8 cellular contexts compared by ENCODE assay signal in the genomic region with DNA sequence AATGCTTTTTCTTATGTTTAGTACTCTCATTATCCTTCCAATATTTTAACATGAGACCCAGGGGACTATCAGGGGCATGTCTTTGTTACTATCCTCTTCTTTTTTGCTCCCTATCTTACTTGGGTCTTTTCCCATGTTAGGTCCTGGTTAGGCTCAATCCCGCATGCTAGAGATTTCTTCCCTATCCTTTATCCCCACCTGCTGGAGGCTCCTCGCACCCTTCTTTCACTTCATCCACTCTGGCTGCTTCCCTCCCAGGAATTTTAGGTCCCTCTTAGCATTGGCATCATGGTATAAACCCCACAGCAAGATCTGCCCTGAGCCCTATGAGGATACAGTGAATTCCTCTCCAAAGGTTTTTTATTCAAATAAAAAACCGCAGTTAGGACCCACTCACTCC.
A peak's percentile ranks its signal among the peaks of the same experiment; 100 is the strongest.
DNase-seq lines count a peak whose midpoint lies in the region; ATAC-seq, FAIRE-seq and TF ChIP-seq lines count a peak whose summit lies in the region.
"Not testable (repeated sequence)": the region's sequence is repeated elsewhere in the genome, so short reads cannot be mapped to it uniquely, and the experiment has no call there.

No MANE protein-coding gene starts in this region.

- TF ChIP-seq CTCF in AG09309 (IDR thresholded peaks at IDR 0.05; ENCODE audit: control insufficient read depth, insufficient read depth, low read depth, low read length, missing control alignments) (peak; percentile 13), DND-41 (IDR thresholded peaks at IDR 0.05; ENCODE audit: borderline replicate concordance, extremely low read depth, low read length, poor library complexity, severe bottlenecking) (peak; percentile 6)
- not testable (repeated sequence) for TF ChIP-seq CTCF in SU-DHL-6 (IDR thresholded peaks at IDR 0.05; ENCODE audit: insufficient read depth, low read length, poor library complexity, severe bottlenecking)

- H3K36me3 ChIP-seq in DND-41 (ENCODE audit: insufficient read depth, low read length); SU-DHL-6 (ENCODE audit: low read length): not testable (repeated sequence)

- not testable (repeated sequence) for H3K27me3 ChIP-seq in DND-41 (ENCODE audit: insufficient read depth, low read length, poor library complexity); SU-DHL-6 (ENCODE audit: low read length)

- not testable (repeated sequence) for DNase-seq in AG09309 (ENCODE audit: low read depth); DND-41
- peak; percentile 3 for DNase-seq in HTR-8/SVneo (ENCODE audit: insufficient read length, low spot score)
- peak; percentile 1 to 32 for DNase-seq in NCI-H524 (lab: John Stamatoyannopoulos, UW)
- peak; percentile 36 for DNase-seq in OCI-M1 (lab: John Stamatoyannopoulos, UW)
- peak; percentile 1 for DNase-seq in inferior parietal cortex (ENCODE audit: extremely low spot score)
- peak; percentile 23 for DNase-seq in superior temporal gyrus (ENCODE audit: extremely low spot score)

- not testable (repeated sequence) for H3K4me1 ChIP-seq in DND-41 (ENCODE audit: insufficient read depth, low read length)

- not testable (repeated sequence) for H3K9ac ChIP-seq in DND-41 (ENCODE audit: low read depth, low read length); SU-DHL-6 (ENCODE audit: low read length)

- H4K20me1 ChIP-seq in DND-41 (ENCODE audit: insufficient read depth, low read length); SU-DHL-6 (ENCODE audit: low read depth, low read length): not testable (repeated sequence)

- not testable (repeated sequence) for H3K9me3 ChIP-seq in DND-41 (ENCODE audit: insufficient read depth, low read length, severe bottlenecking); SU-DHL-6 (ENCODE audit: insufficient read depth, low read length)

- FAIRE-seq in HTR-8/SVneo (lab: Jason Lieb, UNC) = not testable (repeated sequence)

- H3K4me2 ChIP-seq in DND-41 (ENCODE audit: insufficient read depth, low read length); SU-DHL-6 (ENCODE audit: low read depth, low read length, poor library complexity, severe bottlenecking): not testable (repeated sequence)

- H3K27ac ChIP-seq in DND-41 (ENCODE audit: low read length) = not testable (repeated sequence)
- 0 out of 2 replicates have a peak overlapping the region, but pooled peaks have one; percentile 51 for H3K27ac ChIP-seq in SU-DHL-6 (ENCODE audit: low read depth, low read length)

- not testable (repeated sequence) for H2AFZ ChIP-seq in DND-41 (ENCODE audit: low read depth, low read length); SU-DHL-6 (ENCODE audit: low read depth, low read length, severe bottlenecking)

- not testable (repeated sequence) for H3K9me2 ChIP-seq in SU-DHL-6 (replicated peaks; ENCODE audit: insufficient read depth, low read length)

- not testable (repeated sequence) for H3F3A ChIP-seq in SU-DHL-6 (ENCODE audit: insufficient read depth)

- ATAC-seq in DND-41 (ENCODE audit: insufficient read depth, low read depth) = not testable (repeated sequence)

- H3K4me3 ChIP-seq in AG09309 (ENCODE audit: control insufficient read depth, low read depth, low read length); DND-41 (ENCODE audit: low read depth in 1 of 2, low read length in 2 of 2); SU-DHL-6 (ENCODE audit: insufficient read depth, low read length, poor library complexity, severe bottlenecking): not testable (repeated sequence)

- H3K79me2 ChIP-seq in DND-41 (ENCODE audit: insufficient read depth, low read length); SU-DHL-6 (ENCODE audit: insufficient read depth, low read length): not testable (repeated sequence)
